Comparison of ENCODE assay signal across 11 cellular contexts in genomic region chr1:234186037-234186688, GRCh38.
A peak's percentile ranks its signal among the peaks of the same experiment; 100 is the strongest.
DNase-seq lines count a peak whose midpoint lies in the region; TF ChIP-seq lines count a peak whose summit lies in the region.
"Had no signal": no experiment of that assay in that cellular context is flagged by ENCODE, and none has a peak within 500 bp of the region (broad histone marks: within the 10 kb centered on the region; RNA-seq: fewer than 3 reads in every experiment).

No MANE protein-coding gene starts in this region.

- POLR2A ChIA-PET in GM10248 (lab: Yijun Ruan, JAX) = no interaction called here

- no peaks in the 10 kb centered on the region for H3K27me3 ChIP-seq in prostate gland (replicated peaks; ENCODE audit: insufficient read depth)
- H3K27me3 ChIP-seq: vagina had no signal

- no peaks in the 10 kb centered on the region for H3K9me3 ChIP-seq in prostate gland
- H3K9me3 ChIP-seq: vagina had no signal

- TF ChIP-seq CTCF in astrocyte of the spinal cord (IDR thresholded peaks at IDR 0.05; ENCODE audit: low read depth, low read length) = no peak
- no peak for TF ChIP-seq CTCF in GM10248 (IDR thresholded peaks at IDR 0.05; ENCODE audit: control extremely low read depth, extremely low read depth, low read depth, missing control alignments)
- TF ChIP-seq CTCF in prostate gland (IDR thresholded peaks at IDR 0.05) = no peak

- no peaks in the 10 kb centered on the region for H3K36me3 ChIP-seq in prostate gland
- H3K36me3 ChIP-seq: left ventricle myocardium inferior, vagina had no signal

- DNase-seq in activated naive CD4-positive, alpha-beta T cell treated with Interleukin-2 at 50 U/mL for 16 hours = peak; percentile 8
- no peak for DNase-seq in activated naive CD4-positive, alpha-beta T cell (lab: John Stamatoyannopoulos, UW)
- DNase-seq in HPDE6-E6E7 (ENCODE audit: extremely low spot score) (peak; percentile 97), astrocyte of the spinal cord (ENCODE audit: low read depth, low spot score) (peak; percentile 91), putamen (ENCODE audit: low spot score) (peak; percentile 25), GM10248 (ENCODE audit: extremely low spot score) (no peak), prostate gland (ENCODE audit: low spot score) (no peak), DMS79 treated with DMSO at 0.1 percent for 48 hours (lab: John Stamatoyannopoulos, UW) (no peak)
- DNase-seq: left ventricle myocardium inferior had no signal

- in situ Hi-C loops in astrocyte of the spinal cord (cut with HindIII; ENCODE audit: low sequenced_read_pairs) = no loop called here

- WGBS in prostate gland = 91% methylated on average over 6 of the region's 6 CpGs

- H3K4me1 ChIP-seq in prostate gland (replicated peaks) = no peaks in the 10 kb centered on the region
- H3K4me1 ChIP-seq: left ventricle myocardium inferior, parathyroid adenoma, vagina had no signal

- TF ChIP-seq POLR2A in prostate gland (IDR thresholded peaks at IDR 0.05) = no peak

- no peak overlapping the region for H3K27ac ChIP-seq in prostate gland
- H3K27ac ChIP-seq: left ventricle myocardium inferior, parathyroid adenoma, vagina had no signal

- intact Hi-C loops in prostate gland (cut with DNase I) = no loop called here

- CTCF ChIA-PET in GM10248 (lab: Yijun Ruan, JAX) = no interaction called here

- H3K4me3 ChIP-seq in astrocyte of the spinal cord (ENCODE audit: low read depth, low read length) (no peak overlapping the region), prostate gland (no peak overlapping the region)
- H3K4me3 ChIP-seq: left ventricle myocardium inferior, vagina had no signal

Comparison
In these comparisons a context has a peak if more than half of its experiments do, and no peak if none do; other contexts are left out.
1. DNase-seq: peak in activated naive CD4-positive, alpha-beta T cell treated with Interleukin-2 at 50 U/mL for 16 hours (single experiment), HPDE6-E6E7 (single experiment), astrocyte of the spinal cord (single experiment) and putamen (single experiment); none in activated naive CD4-positive, alpha-beta T cell (0 of 4), GM10248 (single experiment), prostate gland (single experiment) and DMS79 treated with DMSO at 0.1 percent for 48 hours (single experiment).